Comparison of ENCODE assay signal across 1 cellular context in genomic region chr17:29591737-29592624, GRCh38.
TF ChIP-seq lines count a peak whose summit lies in the region.

No MANE protein-coding gene starts in this region.

TF ChIP-seq in HepG2, 621 proteins besides CTCF, POLR2A, EP300 and RAD21 (continued from another document and continues in another):
- TF ChIP-seq KIAA2018 (CRISPR knock-in tag; IDR thresholded peaks at IDR 0.05; ENCODE audit: borderline replicate concordance) (no peak), TOE1 (CRISPR knock-in tag; IDR thresholded peaks at IDR 0.05) (no peak), TBL1XR1 (IDR thresholded peaks at IDR 0.05; ENCODE audit: borderline replicate concordance, low read length, partially characterized antibody) (no peak), ZNF674 (CRISPR knock-in tag; IDR thresholded peaks at IDR 0.05; ENCODE audit: low read depth) (no peak), ZNF891 (CRISPR knock-in tag; IDR thresholded peaks at IDR 0.05) (no peak; the same call in 1 of the 2 replicates), GPN1 (CRISPR knock-in tag; IDR thresholded peaks at IDR 0.05; ENCODE audit: borderline replicate concordance) (no peak), ATF3 (CRISPR knock-in tag; IDR thresholded peaks at IDR 0.05) (no peak), ZNF317 (CRISPR knock-in tag; IDR thresholded peaks at IDR 0.05) (no peak; the same call in 1 of the 2 replicates), GATAD1 (CRISPR knock-in tag; IDR thresholded peaks at IDR 0.05) (peak; percentile 71), ZNF331 (CRISPR knock-in tag; IDR thresholded peaks at IDR 0.05) (peak; percentile 38; the same call in 1 of the 2 replicates), MIER3 (CRISPR knock-in tag; IDR thresholded peaks at IDR 0.05; ENCODE audit: borderline replicate concordance) (no peak), KDM1A (CRISPR knock-in tag; IDR thresholded peaks at IDR 0.05) (no peak), NR2F1 (CRISPR knock-in tag; IDR thresholded peaks at IDR 0.05) (no peak), ETS1 (CRISPR knock-in tag; IDR thresholded peaks at IDR 0.05) (no peak), KAT2B (IDR thresholded peaks at IDR 0.05; ENCODE audit: borderline replicate concordance, low read depth, low read length) (no peak), NRL (CRISPR knock-in tag; IDR thresholded peaks at IDR 0.05; ENCODE audit: borderline replicate concordance) (no peak), ZNF768 (CRISPR knock-in tag; IDR thresholded peaks at IDR 0.05) (peak; percentile 75), ZKSCAN5 (CRISPR knock-in tag; IDR thresholded peaks at IDR 0.05) (no peak), ZNF30 (CRISPR knock-in tag; IDR thresholded peaks at IDR 0.05) (no peak), CERS6 (CRISPR knock-in tag; IDR thresholded peaks at IDR 0.05) (no peak), AGO2 (optimal IDR thresholded peaks at IDR 0.05; ENCODE audit: low read depth, low read length) (no peak), SP1 (IDR thresholded peaks at IDR 0.05) (no peak), SP1 (CRISPR knock-in tag; IDR thresholded peaks at IDR 0.05) (no peak), ZNF34 (CRISPR knock-in tag; IDR thresholded peaks at IDR 0.05; ENCODE audit: borderline replicate concordance) (no peak), ZNF788 (CRISPR knock-in tag; IDR thresholded peaks at IDR 0.05; ENCODE audit: borderline replicate concordance) (no peak; the same call in 1 of the 2 replicates), ERF (CRISPR knock-in tag; IDR thresholded peaks at IDR 0.05) (0 out of 2 replicates have a peak, but pooled peaks have one; percentile 26), NFE2L2 (IDR thresholded peaks at IDR 0.05; ENCODE audit: low read length) (no peak), TFAP4 (IDR thresholded peaks at IDR 0.05; ENCODE audit: borderline replicate concordance, low read depth) (peak; percentile 89), ATRX (CRISPR knock-in tag; IDR thresholded peaks at IDR 0.05; ENCODE audit: borderline replicate concordance) (no peak), ZNF17 (CRISPR knock-in tag; IDR thresholded peaks at IDR 0.05) (no peak), SRF (IDR thresholded peaks at IDR 0.05; ENCODE audit: low read depth, low read length) (peak; percentile 39; the same call in 1 of the 2 replicates), ATM (IDR thresholded peaks at IDR 0.05; ENCODE audit: borderline replicate concordance) (no peak), RERE (CRISPR knock-in tag; IDR thresholded peaks at IDR 0.05; ENCODE audit: low read depth) (no peak), ZNF883 (CRISPR knock-in tag; IDR thresholded peaks at IDR 0.05; ENCODE audit: not compliant biosample characterization) (no peak), ZNF282 (IDR thresholded peaks at IDR 0.05; ENCODE audit: partially characterized antibody) (no peak), RAD51 (IDR thresholded peaks at IDR 0.05; ENCODE audit: borderline replicate concordance) (no peak), MZF1 (CRISPR knock-in tag; IDR thresholded peaks at IDR 0.05; ENCODE audit: borderline replicate concordance) (no peak), ZBTB20 (CRISPR knock-in tag; IDR thresholded peaks at IDR 0.05; ENCODE audit: borderline replicate concordance, low read depth) (no peak), AFF4 (CRISPR knock-in tag; IDR thresholded peaks at IDR 0.05) (no peak), HOXA7 (CRISPR knock-in tag; IDR thresholded peaks at IDR 0.05) (no peak), ZNF841 (CRISPR knock-in tag; IDR thresholded peaks at IDR 0.05; ENCODE audit: borderline replicate concordance) (no peak), RBAK (CRISPR knock-in tag; IDR thresholded peaks at IDR 0.05) (no peak), ZNF780A (CRISPR knock-in tag; IDR thresholded peaks at IDR 0.05) (no peak), TCF7 (IDR thresholded peaks at IDR 0.05; ENCODE audit: low read depth) (no peak)
